In the genomic region with DNA sequence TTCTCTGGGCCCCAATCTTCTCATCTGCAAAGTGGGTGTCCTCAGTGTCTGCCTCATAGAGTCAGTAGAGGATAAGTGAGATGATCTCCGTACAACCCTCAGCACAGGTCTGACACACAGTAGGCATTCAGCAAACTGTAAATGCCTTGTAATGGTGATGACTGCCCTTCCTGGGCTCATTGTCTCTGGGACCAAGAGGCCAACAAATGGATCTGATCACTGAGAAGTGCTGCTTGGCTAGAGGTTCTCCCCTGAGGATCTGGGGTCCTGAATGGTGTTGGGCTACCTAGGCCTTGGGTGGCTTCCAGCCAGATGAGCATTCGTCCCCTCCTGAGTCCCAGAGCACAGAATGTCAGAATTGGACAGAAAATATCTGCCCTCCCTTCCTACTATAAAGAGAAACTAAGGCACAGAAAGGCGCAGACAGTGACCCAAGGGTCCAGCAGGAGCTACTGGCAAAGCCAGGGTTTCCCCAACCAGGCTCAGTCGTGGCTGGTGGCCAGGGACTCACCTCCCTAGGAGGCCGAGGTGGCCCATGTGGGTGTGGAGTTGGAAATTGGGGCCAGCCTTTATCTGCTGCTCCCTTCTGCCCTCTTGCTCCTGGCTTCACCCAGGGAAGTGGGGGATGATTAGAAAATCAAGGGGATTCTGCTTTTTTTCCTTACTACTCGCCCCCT, we compare ENCODE assay signal across 24 cellular contexts. TPM values are rescaled to one million over a fixed set of nuclear protein-coding genes. Genes with fewer than 3 reads are reported as not detected.
DNase-seq lines count a peak whose midpoint lies in the region; ATAC-seq, FAIRE-seq and TF ChIP-seq lines count a peak whose summit lies in the region.
"Had no signal": no experiment of that assay in that cellular context is flagged by ENCODE, and none has a peak within 500 bp of the region (broad histone marks: within the 10 kb centered on the region; RNA-seq: fewer than 3 reads in every experiment).

No MANE protein-coding gene starts in this region.

- no peaks in the 10 kb centered on the region for H4K20me1 ChIP-seq in K562 (replicated peaks; ENCODE audit: control insufficient read depth, insufficient read depth, low read length)

- 31% methylated on average over 6 of the region's 6 CpGs for WGBS in K562 (ENCODE audit: insufficient coverage, low coverage, missing lambda C conversion rate)

- H3K4me3 Mint-ChIP-seq in CD14-positive monocyte (peak overlapping the region; percentile 83 to 94), IgD-negative memory B cell (peak overlapping the region in 3 of 4 donors; percentile 34 to 93 (median 81)), neural crest cell (no peak overlapping the region)

- H3K27me3 ChIP-seq in K562 (ENCODE audit: control insufficient read depth in 2 of 2, insufficient read depth in 2 of 2, low read length in 2 of 2): no peaks in the 10 kb centered on the region
- H3K27me3 ChIP-seq: heart left ventricle, spleen had no signal

- H3K27ac ChIP-seq in K562 (ENCODE audit: extremely low read depth, low read depth, low read length): peak overlapping the region; percentile 5; the same call in 1 of the 3 replicates
- H3K27ac ChIP-seq: heart left ventricle, WERI-Rb-1 had no signal

- intact Hi-C loops in CD14-positive monocyte (cut with micrococcal nuclease): loop anchor here (5.0 kb wide), 2 partner anchors 33 to 37 kb away; no protein-coding TSS in a partner anchor
- intact Hi-C loops in K562 (cut with micrococcal nuclease): no loop called here

- H3K27ac Mint-ChIP-seq in CD14-positive monocyte: peak overlapping the region; percentile 93 to 98 (median 97)
- H3K27ac Mint-ChIP-seq in IgD-negative memory B cell: no peak overlapping the region
- H3K27ac Mint-ChIP-seq in neural crest cell (ENCODE audit: unreplicated experiment): peak overlapping the region; percentile 81

- H3K4me1 Mint-ChIP-seq in CD14-positive monocyte (peaks cover 27% of the 10 kb centered on the region), IgD-negative memory B cell (peaks cover 5 to 11% (median 6%) of the 10 kb centered on the region in 3 donors), neural crest cell (peaks cover 14% of the 10 kb centered on the region)

- in situ Hi-C loops in K562 (cut with MboI): no loop called here

- H3K27me3 Mint-ChIP-seq in CD14-positive monocyte (ENCODE audit: low read depth in 3 of 3) (peaks cover 1 to 2% (median 2%) of the 10 kb centered on the region in 3 donors), IgD-negative memory B cell (no peaks in the 10 kb centered on the region), neural crest cell (ENCODE audit: low read depth) (no peaks in the 10 kb centered on the region)

- no peaks in the 10 kb centered on the region for H3K79me2 ChIP-seq in K562 (ENCODE audit: control insufficient read depth, insufficient read depth, low read length)

- POLR2A ChIA-PET in K562 (lab: Yijun Ruan, JAX): interaction anchor here (0.5 to 1.5 kb wide), 2 partner anchors 40 to 42 kb away, joined by 3 to 4 read pairs; a partner anchor contains a TSS

- no peak for TF ChIP-seq EP300 in K562 (IDR thresholded peaks at IDR 0.05; ENCODE audit: low read length)

- H3K4me1 ChIP-seq in K562 (replicated peaks in 1 of 2; ENCODE audit: control insufficient read depth in 2 of 2, insufficient read depth in 2 of 2, low read length in 2 of 2): peaks cover 32 to 48% of the 10 kb centered on the region in 2 experiments; a peak in 4 of 5 replicates

- H3K36me3 ChIP-seq in K562 (ENCODE audit: control insufficient read depth, insufficient read depth, low read length): no peaks in the 10 kb centered on the region
- H3K36me3 ChIP-seq: heart left ventricle, spleen, WERI-Rb-1 had no signal

- TF ChIP-seq CTCF in CD14-positive monocyte (IDR thresholded peaks at IDR 0.05): no peak
- 0 out of 6 replicates have a peak, but pooled peaks of 1 of the 3 experiments have one; percentile 1 for TF ChIP-seq CTCF in K562 (IDR thresholded peaks at IDR 0.05 in 2 of 3, conservative IDR thresholded peaks at IDR 0.05 in 1 of 3; ENCODE audit: insufficient read depth in 2 of 3, low read depth in 1 of 3, low read length in 3 of 3)
- TF ChIP-seq CTCF in neural crest cell (conservative IDR thresholded peaks at IDR 0.05): no peak

- no peak for TF ChIP-seq POLR2A in K562 (conservative IDR thresholded peaks at IDR 0.05)

- DNase-seq in CD14-positive monocyte (ENCODE audit: low spot score) (no peak), K562 (ENCODE audit: extremely low read depth in 1 of 4, low spot score in 3 of 4) (peak in 1 of 4 experiments; percentile 48), neural crest cell (ENCODE audit: low read depth, low spot score) (no peak), NCI-H2227 treated with DMSO at 0.1 percent for 48 hours (lab: John Stamatoyannopoulos, UW) (no peak), NCI-H2107 (lab: John Stamatoyannopoulos, UW) (no peak)
- DNase-seq in activated CD4-positive, alpha-beta T cell treated with anti-CD3 and anti-CD28 coated beads for 48 hours: no peak
- DNase-seq: ACHN; activated CD4-positive, alpha-beta T cell treated with anti-CD3 and anti-CD28 coated beads, Interleukin-2, amount 50 U/mL, for 1 hour; activated CD8-positive, alpha-beta memory T cell treated with anti-CD3 and anti-CD28 coated beads, Interleukin-2, amount 50 U/mL, for 48 hours; activated naive CD8-positive, alpha-beta T cell treated with anti-CD3 and anti-CD28 coated beads, Interleukin-2, amount 10 ng/mL, durations not matched to agents 7 days and 5 days; foreskin fibroblast; NCI-H187; stimulated activated CD4-positive, alpha-beta T cell treated with anti-CD3 and anti-CD28 coated beads, Interleukin-2, amount 100 ng/mL, for 48 hours had no signal

- ATAC-seq in K562: 0 out of 3 replicates have a peak, but pooled peaks have one; percentile 11

- CTCF ChIA-PET in K562 (lab: Yijun Ruan, JAX; ENCODE audit: low intra/inter-chr PET ratio): no interaction called here

- H3K4me3 ChIP-seq in K562: no peak overlapping the region

- BruUV-seq in K562 (replicated peaks; lab: Mats Ljungman, UMichigan): no TSS peak

- peaks cover 0 to 5% (median 0%) of the 10 kb centered on the region in 7 donors for H3K9me3 Mint-ChIP-seq in CD14-positive monocyte
- no peaks in the 10 kb centered on the region for H3K9me3 Mint-ChIP-seq in IgD-negative memory B cell
- no peaks in the 10 kb centered on the region for H3K9me3 Mint-ChIP-seq in neural crest cell
- H3K9me3 Mint-ChIP-seq: activated naive CD8-positive, alpha-beta T cell treated with anti-CD3 and anti-CD28 coated beads, Interleukin-2, amount 10 ng/mL, durations not matched to agents 7 days and 5 days; central memory CD8-positive, alpha-beta T cell had no signal

- no peaks in the 10 kb centered on the region for H3K9me1 ChIP-seq in K562 (ENCODE audit: control insufficient read depth, insufficient read depth, low read length)

- FAIRE-seq in K562 (lab: Jason Lieb, UNC): peak; percentile 49
- FAIRE-seq: astrocyte had no signal

- peak overlapping the region; percentile 60 for H2AFZ ChIP-seq in K562 (ENCODE audit: low read depth, low read length)

- 0 out of 2 replicates have a peak, but pooled peaks cover 2% of the 10 kb centered on the region for H3K9me3 ChIP-seq in K562 (replicated peaks; ENCODE audit: control insufficient read depth, insufficient read depth, low read depth, low read length)
- H3K9me3 ChIP-seq: heart left ventricle, SK-N-SH, spleen had no signal

- H3K9ac ChIP-seq in K562 (ENCODE audit: insufficient read depth in 1 of 2, low read depth in 2 of 2, low read length in 2 of 2): peak overlapping the region; percentile 10 to 45; a peak in 1 of 4 replicates
- H3K9ac ChIP-seq: SK-N-SH had no signal

- H3K4me2 ChIP-seq in K562 (ENCODE audit: insufficient read depth, low read length): peak overlapping the region; percentile 80
- H3K4me2 ChIP-seq: SK-N-SH had no signal

- TF ChIP-seq RAD21 in K562 (CRISPR knock-in tag; conservative IDR thresholded peaks at IDR 0.05 in 1 of 2, IDR thresholded peaks at IDR 0.05 in 1 of 2): no peak

- no peaks in the 10 kb centered on the region for H3K36me3 Mint-ChIP-seq in CD14-positive monocyte
- H3K36me3 Mint-ChIP-seq in IgD-negative memory B cell: no peaks in the 10 kb centered on the region
- H3K36me3 Mint-ChIP-seq in neural crest cell (ENCODE audit: low read depth): no peaks in the 10 kb centered on the region
- H3K36me3 Mint-ChIP-seq: activated naive CD8-positive, alpha-beta T cell treated with anti-CD3 and anti-CD28 coated beads, Interleukin-2, amount 10 ng/mL, durations not matched to agents 7 days and 5 days had no signal

RNA-seq across cellular contexts. Expression of a gene that starts 0.9 kb away (rescaled TPM):
- polyA plus RNA-seq in CD14-positive monocyte (under 1 TPM in 1 of 2 donors, not detected in 1; 0.11 TPM), IgD-negative memory B cell (not detected), K562 (2011; rRNA removed) (0.13 and 0.53 TPM in 2 replicates), K562 (2014; fragmentation: Illumina TruSeq; extraction: Trizol) (0.12 and 0.29 TPM in 2 replicates), K562 (2014; fragmentation: Nextera tagmentation; extraction: Ambion mirVana) (not detected), K562 (2014; rRNA removed) (not detected in 2 replicates)
- 0.90 and 1.9 TPM in 2 replicates for total RNA-seq in K562 (2011; cell fraction: chromatin; rRNA removed; ENCODE audit: low replicate concordance)
- total RNA-seq in K562 (2011; cell fraction: nucleolus; rRNA removed): not detected in 2 replicates
- total RNA-seq in K562 (2011; cell fraction: nucleoplasm; rRNA removed): 0.15 TPM in 1 of 2 replicates, not detected in the other
- total RNA-seq in K562 (2014; rRNA removed) (0.09 TPM in 1 of 2 replicates, not detected in the other), K562 (2014; rRNA removed; fragmentation: Illumina TruSeq; extraction: Trizol) (0.04 TPM in 1 of 2 replicates, not detected in the other), K562 (2015; rRNA removed; fragmentation: Illumina TruSeq; extraction: Trizol) (0.19 and 0.33 TPM in 2 replicates), K562 (2021) (0.22 and 0.24 TPM in 2 replicates), neural crest cell (0.16 and 0.32 TPM in 2 replicates)
- polyA plus RNA-seq in K562 (2011; cell fraction: cytosol; rRNA removed): 0.07 and 0.40 TPM in 2 replicates
- polyA plus RNA-seq in K562 (2011; cell fraction: nucleus; rRNA removed): 0.65 and 1.0 TPM in 2 replicates
- 0.51 and 1.4 TPM in 2 replicates for polyA plus RNA-seq in K562 (2012)
- 0.35 and 0.69 TPM in 2 replicates for polyA minus RNA-seq in K562 (2011; rRNA and poly(A)+ RNA removed)
- not detected in 2 replicates for polyA minus RNA-seq in K562 (2011; cell fraction: cytosol; rRNA and poly(A)+ RNA removed)
- 0.27 and 0.67 TPM in 2 replicates for polyA minus RNA-seq in K562 (2011; cell fraction: nucleus; rRNA and poly(A)+ RNA removed)
- total RNA-seq: astrocyte; Calu3; T-helper 2 cell treated with Interferon-gamma antibody and Interleukin-4, amounts not matched to agents 100 ng/mL and 5 ng/mL, for 36 hours; urinary bladder had no signal
- polyA plus RNA-seq: esophagus, heart left ventricle, urinary bladder had no signal

RNA-seq across cellular contexts. Expression of a gene that starts 27.4 kb away (rescaled TPM):
- polyA plus RNA-seq in CD14-positive monocyte (under 1 TPM in 1 of 2 donors, not detected in 1; 0.41 TPM), IgD-negative memory B cell (not detected), K562 (2011; rRNA removed) (0.13 and 0.18 TPM in 2 replicates), K562 (2014; fragmentation: Illumina TruSeq; extraction: Trizol) (0.09 and 0.10 TPM in 2 replicates), K562 (2014; fragmentation: Nextera tagmentation; extraction: Ambion mirVana) (under 1 TPM; 0.10 to 0.30 TPM), K562 (2014; rRNA removed) (0.24 and 0.52 TPM in 2 replicates)
- total RNA-seq in K562 (2011; cell fraction: chromatin; rRNA removed; ENCODE audit: low replicate concordance): 0.40 and 1.00 TPM in 2 replicates
- 0.17 and 0.66 TPM in 2 replicates for total RNA-seq in K562 (2011; cell fraction: nucleolus; rRNA removed)
- total RNA-seq in K562 (2011; cell fraction: nucleoplasm; rRNA removed): 0.29 TPM in 1 of 2 replicates, not detected in the other
- total RNA-seq in K562 (2014; rRNA removed) (not detected in 2 replicates), K562 (2014; rRNA removed; fragmentation: Illumina TruSeq; extraction: Trizol) (0.16 TPM in 1 of 2 replicates, not detected in the other), K562 (2015; rRNA removed; fragmentation: Illumina TruSeq; extraction: Trizol) (0.08 TPM in 1 of 2 replicates, not detected in the other), K562 (2021) (0.09 and 0.16 TPM in 2 replicates), neural crest cell (not detected in 2 replicates)
- polyA plus RNA-seq in K562 (2011; cell fraction: cytosol; rRNA removed): 0.09 and 0.18 TPM in 2 replicates
- 0.51 and 0.59 TPM in 2 replicates for polyA plus RNA-seq in K562 (2011; cell fraction: nucleus; rRNA removed)
- polyA plus RNA-seq in K562 (2012): 0.03 and 2.0 TPM in 2 replicates
- polyA minus RNA-seq in K562 (2011; rRNA and poly(A)+ RNA removed): 0.21 TPM in 1 of 2 replicates, not detected in the other
- not detected in 2 replicates for polyA minus RNA-seq in K562 (2011; cell fraction: cytosol; rRNA and poly(A)+ RNA removed)
- polyA minus RNA-seq in K562 (2011; cell fraction: nucleus; rRNA and poly(A)+ RNA removed): 0.27 TPM in 1 of 2 replicates, not detected in the other
- total RNA-seq: activated naive CD8-positive, alpha-beta T cell treated with anti-CD3 and anti-CD28 coated beads, Interleukin-2, amount 10 ng/mL, durations not matched to agents 7 days and 5 days; astrocyte; Calu3; T-helper 2 cell treated with Interferon-gamma antibody and Interleukin-4, amounts not matched to agents 100 ng/mL and 5 ng/mL, for 36 hours had no signal
- polyA plus RNA-seq: SK-N-SH had no signal

RNA-seq across cellular contexts. Expression of a gene that starts 40.1 kb away (rescaled TPM):
- polyA plus RNA-seq in CD14-positive monocyte (10 to 100 TPM; 16.9 to 17.7 TPM), IgD-negative memory B cell (16.6 TPM), K562 (2011; rRNA removed) (21.9 and 35.8 TPM in 2 replicates), K562 (2014; fragmentation: Illumina TruSeq; extraction: Trizol) (34.2 and 55.7 TPM in 2 replicates), K562 (2014; fragmentation: Nextera tagmentation; extraction: Ambion mirVana) (1 to 10 TPM; 1.2 to 2.6 TPM), K562 (2014; rRNA removed) (39.6 and 48.0 TPM in 2 replicates)
- 32.2 and 108 TPM in 2 replicates for total RNA-seq in K562 (2011; cell fraction: chromatin; rRNA removed; ENCODE audit: low replicate concordance)
- total RNA-seq in K562 (2011; cell fraction: nucleolus; rRNA removed): 85.9 and 107 TPM in 2 replicates
- 35.6 and 47.7 TPM in 2 replicates for total RNA-seq in K562 (2011; cell fraction: nucleoplasm; rRNA removed)
- total RNA-seq in K562 (2014; rRNA removed) (41.7 and 49.9 TPM in 2 replicates), K562 (2014; rRNA removed; fragmentation: Illumina TruSeq; extraction: Trizol) (11.0 and 12.4 TPM in 2 replicates), K562 (2015; rRNA removed; fragmentation: Illumina TruSeq; extraction: Trizol) (16.2 and 19.2 TPM in 2 replicates), K562 (2021) (50.2 and 52.6 TPM in 2 replicates), neural crest cell (42.1 and 47.4 TPM in 2 replicates)
- polyA plus RNA-seq in K562 (2011; cell fraction: cytosol; rRNA removed): 23.3 and 42.8 TPM in 2 replicates
- 157 and 196 TPM in 2 replicates for polyA plus RNA-seq in K562 (2011; cell fraction: nucleus; rRNA removed)
- polyA plus RNA-seq in K562 (2012): 32.5 and 46.3 TPM in 2 replicates
- polyA minus RNA-seq in K562 (2011; rRNA and poly(A)+ RNA removed): 9.4 and 10.4 TPM in 2 replicates
- polyA minus RNA-seq in K562 (2011; cell fraction: cytosol; rRNA and poly(A)+ RNA removed): 17.7 and 29.2 TPM in 2 replicates
- polyA minus RNA-seq in K562 (2011; cell fraction: nucleus; rRNA and poly(A)+ RNA removed): 35.1 and 38.8 TPM in 2 replicates

Comparison
In these comparisons a context has a peak if more than half of its experiments do, and no peak if none do; other contexts are left out.
1. H3K27ac Mint-ChIP-seq: peak in CD14-positive monocyte (7 of 7) and neural crest cell (single experiment); none in IgD-negative memory B cell (0 of 3).